Comparison of ENCODE assay signal across 18 cellular contexts in genomic region chr17:57326764-57327163, GRCh38.
DNase-seq lines count a peak whose midpoint lies in the region; ATAC-seq and TF ChIP-seq lines count a peak whose summit lies in the region.
"Had no signal": no experiment of that assay in that cellular context is flagged by ENCODE, and none has a peak within 500 bp of the region (broad histone marks: within the 10 kb centered on the region; RNA-seq: fewer than 3 reads in every experiment).

No MANE protein-coding gene starts in this region.

- H3K9me3 ChIP-seq in CD8-positive, alpha-beta T cell (ENCODE audit: low read length): no peaks in the 10 kb centered on the region
- H3K9me3 ChIP-seq in osteoblast (ENCODE audit: low read depth, low read length): no peaks in the 10 kb centered on the region
- H3K9me3 ChIP-seq: BE2C, HAP-1 had no signal

- no peak for DNase-seq in activated CD4-positive, alpha-beta T cell treated with anti-CD3 and anti-CD28 coated beads for 36 hours
- DNase-seq in activated CD4-positive, alpha-beta T cell treated with anti-CD3 and anti-CD28 coated beads, Interleukin-2, amount 10 ng/mL, durations not matched to agents 7 days and 5 days: no peak
- no peak for DNase-seq in CD8-positive, alpha-beta T cell
- no peak for DNase-seq in activated T-helper 1 cell treated with anti-CD3 and anti-CD28 coated beads, Interleukin-12 subunit alpha, Interleukin-12 subunit beta, Interleukin-2, Interleukin-4 antibody, amounts not matched to agents 30 ng/mL and 10 ng/mL and 1 ng/mL, durations not matched to agents 14 hours and 24 hours and 36 hours (ENCODE audit: low spot score)
- peak; percentile 32 for DNase-seq in myocyte (ENCODE audit: low read depth)
- no peak for DNase-seq in osteoblast (ENCODE audit: insufficient read length, low spot score, missing footprints)
- DNase-seq in NCI-H1417 (lab: John Stamatoyannopoulos, UW): no peak
- no peak for DNase-seq in stimulated activated naive CD4-positive, alpha-beta T cell treated with Interleukin-2 at 50 U/mL for 16 hours (lab: John Stamatoyannopoulos, UW)
- DNase-seq: BE2C; CD4-positive, alpha-beta T cell; DMS79; KBM-7; NCI-H146; NCI-H2081; NCI-H510A treated with DMSO at 0.1 percent for 48 hours; NCI-H82 had no signal

- H4K20me1 ChIP-seq in osteoblast (ENCODE audit: insufficient read depth, low read length): no peaks in the 10 kb centered on the region

- peak; percentile 43 for ATAC-seq in activated CD4-positive, alpha-beta T cell treated with anti-CD3 and anti-CD28 coated beads for 36 hours
- no peak for ATAC-seq in CD8-positive, alpha-beta T cell

- H3K9me3 Mint-ChIP-seq in activated CD4-positive, alpha-beta T cell treated with anti-CD3 and anti-CD28 coated beads for 36 hours (ENCODE audit: low read depth): no peaks in the 10 kb centered on the region
- no peaks in the 10 kb centered on the region for H3K9me3 Mint-ChIP-seq in activated CD4-positive, alpha-beta T cell treated with anti-CD3 and anti-CD28 coated beads, Interleukin-2, amount 10 ng/mL, durations not matched to agents 7 days and 5 days
- no peaks in the 10 kb centered on the region for H3K9me3 Mint-ChIP-seq in CD8-positive, alpha-beta T cell
- H3K9me3 Mint-ChIP-seq in activated T-helper 1 cell treated with anti-CD3 and anti-CD28 coated beads, Interleukin-12 subunit alpha, Interleukin-12 subunit beta, Interleukin-2, Interleukin-4 antibody, amounts not matched to agents 30 ng/mL and 10 ng/mL and 1 ng/mL, durations not matched to agents 14 hours and 24 hours and 36 hours: no peaks in the 10 kb centered on the region
- H3K9me3 Mint-ChIP-seq: CD4-positive, alpha-beta T cell had no signal

- POLR2A ChIA-PET in activated CD4-positive, alpha-beta T cell treated with anti-CD3 and anti-CD28 coated beads for 36 hours (lab: Charles Lee): interaction anchor here (0.7 kb wide), 1 partner anchor 68 kb away, joined by 3 read pairs; no protein-coding TSS in a partner anchor
- POLR2A ChIA-PET in activated CD4-positive, alpha-beta T cell treated with anti-CD3 and anti-CD28 coated beads, Interleukin-2, amount 10 ng/mL, durations not matched to agents 7 days and 5 days (lab: Charles Lee): interaction anchor here (0.8 kb wide), 1 partner anchor 144 kb away, joined by 3 read pairs; no protein-coding TSS in a partner anchor
- POLR2A ChIA-PET in CD8-positive, alpha-beta T cell (lab: Charles Lee): no interaction called here

- no peak overlapping the region for H3K4me2 ChIP-seq in osteoblast (ENCODE audit: insufficient read depth, low read length)

- H2AFZ ChIP-seq in osteoblast (ENCODE audit: low read length): no peak overlapping the region

- H3K27me3 ChIP-seq in CD8-positive, alpha-beta T cell (ENCODE audit: insufficient read depth, low read length): no peaks in the 10 kb centered on the region
- no peaks in the 10 kb centered on the region for H3K27me3 ChIP-seq in osteoblast (ENCODE audit: insufficient read depth, low read length)
- H3K27me3 ChIP-seq: BE2C had no signal

- H3K27ac ChIP-seq in CD8-positive, alpha-beta T cell (ENCODE audit: low read depth, low read length): no peak overlapping the region
- H3K27ac ChIP-seq in osteoblast (ENCODE audit: low read depth, low read length): no peak overlapping the region
- H3K27ac ChIP-seq: 22Rv1 had no signal

- H3K79me2 ChIP-seq in osteoblast (ENCODE audit: insufficient read depth, low read length): no peaks in the 10 kb centered on the region

- H3K4me1 ChIP-seq in CD8-positive, alpha-beta T cell (ENCODE audit: insufficient read depth, low read length): no peaks in the 10 kb centered on the region
- no peaks in the 10 kb centered on the region for H3K4me1 ChIP-seq in osteoblast (ENCODE audit: insufficient read depth, low read length)

- TF ChIP-seq CTCF in CD8-positive, alpha-beta T cell (IDR thresholded peaks at IDR 0.05): no peak
- TF ChIP-seq CTCF in osteoblast (IDR thresholded peaks at IDR 0.05; ENCODE audit: extremely low read depth, low read depth, low read length): no peak

- intact Hi-C loops in activated CD4-positive, alpha-beta T cell treated with anti-CD3 and anti-CD28 coated beads for 36 hours (cut with DNase I, micrococcal nuclease): no loop called here
- intact Hi-C loops in CD8-positive, alpha-beta T cell (cut with DNase I, micrococcal nuclease): no loop called here
- intact Hi-C loops in activated T-helper 1 cell treated with anti-CD3 and anti-CD28 coated beads, Interleukin-12 subunit alpha, Interleukin-12 subunit beta, Interleukin-2, Interleukin-4 antibody, amounts not matched to agents 30 ng/mL and 10 ng/mL and 1 ng/mL, durations not matched to agents 14 hours and 24 hours and 36 hours (cut with micrococcal nuclease): no loop called here

- H3K4me3 Mint-ChIP-seq in activated CD4-positive, alpha-beta T cell treated with anti-CD3 and anti-CD28 coated beads for 36 hours: no peak overlapping the region
- no peak overlapping the region for H3K4me3 Mint-ChIP-seq in activated CD4-positive, alpha-beta T cell treated with anti-CD3 and anti-CD28 coated beads, Interleukin-2, amount 10 ng/mL, durations not matched to agents 7 days and 5 days
- no peak overlapping the region for H3K4me3 Mint-ChIP-seq in CD8-positive, alpha-beta T cell
- no peak overlapping the region for H3K4me3 Mint-ChIP-seq in activated T-helper 1 cell treated with anti-CD3 and anti-CD28 coated beads, Interleukin-12 subunit alpha, Interleukin-12 subunit beta, Interleukin-2, Interleukin-4 antibody, amounts not matched to agents 30 ng/mL and 10 ng/mL and 1 ng/mL, durations not matched to agents 14 hours and 24 hours and 36 hours
- H3K4me3 Mint-ChIP-seq: CD4-positive, alpha-beta T cell had no signal

- no peaks in the 10 kb centered on the region for H3K27me3 Mint-ChIP-seq in activated CD4-positive, alpha-beta T cell treated with anti-CD3 and anti-CD28 coated beads for 36 hours
- no peaks in the 10 kb centered on the region for H3K27me3 Mint-ChIP-seq in activated CD4-positive, alpha-beta T cell treated with anti-CD3 and anti-CD28 coated beads, Interleukin-2, amount 10 ng/mL, durations not matched to agents 7 days and 5 days
- no peaks in the 10 kb centered on the region for H3K27me3 Mint-ChIP-seq in CD8-positive, alpha-beta T cell (ENCODE audit: low read depth)
- H3K27me3 Mint-ChIP-seq in activated T-helper 1 cell treated with anti-CD3 and anti-CD28 coated beads, Interleukin-12 subunit alpha, Interleukin-12 subunit beta, Interleukin-2, Interleukin-4 antibody, amounts not matched to agents 30 ng/mL and 10 ng/mL and 1 ng/mL, durations not matched to agents 14 hours and 24 hours and 36 hours (ENCODE audit: insufficient read depth): no peaks in the 10 kb centered on the region
- H3K27me3 Mint-ChIP-seq: CD4-positive, alpha-beta T cell had no signal

- no peak overlapping the region for H3K4me3 ChIP-seq in CD8-positive, alpha-beta T cell (ENCODE audit: low read depth, low read length)
- H3K4me3 ChIP-seq in osteoblast (ENCODE audit: insufficient read depth, low read length): no peak overlapping the region
- H3K4me3 ChIP-seq: HAP-1 had no signal

- CTCF ChIA-PET in activated CD4-positive, alpha-beta T cell treated with anti-CD3 and anti-CD28 coated beads for 36 hours (lab: Charles Lee): interaction anchor here (0.6 kb wide), 1 partner anchor 94 kb away, joined by 4 read pairs; no protein-coding TSS in a partner anchor
- CTCF ChIA-PET in activated CD4-positive, alpha-beta T cell treated with anti-CD3 and anti-CD28 coated beads, Interleukin-2, amount 10 ng/mL, durations not matched to agents 7 days and 5 days (lab: Charles Lee): no interaction called here
- CTCF ChIA-PET in CD8-positive, alpha-beta T cell (lab: Charles Lee): interaction anchor here (1.8 kb wide), 1 partner anchor 84 kb away, joined by 6 read pairs; no protein-coding TSS in a partner anchor

- H3K4me1 Mint-ChIP-seq in activated CD4-positive, alpha-beta T cell treated with anti-CD3 and anti-CD28 coated beads for 36 hours: peaks cover 38% of the 10 kb centered on the region
- H3K4me1 Mint-ChIP-seq in activated CD4-positive, alpha-beta T cell treated with anti-CD3 and anti-CD28 coated beads, Interleukin-2, amount 10 ng/mL, durations not matched to agents 7 days and 5 days: peaks cover 11% of the 10 kb centered on the region
- peaks cover 38% of the 10 kb centered on the region for H3K4me1 Mint-ChIP-seq in CD8-positive, alpha-beta T cell (ENCODE audit: low read depth)
- H3K4me1 Mint-ChIP-seq in activated T-helper 1 cell treated with anti-CD3 and anti-CD28 coated beads, Interleukin-12 subunit alpha, Interleukin-12 subunit beta, Interleukin-2, Interleukin-4 antibody, amounts not matched to agents 30 ng/mL and 10 ng/mL and 1 ng/mL, durations not matched to agents 14 hours and 24 hours and 36 hours (ENCODE audit: low read depth): peaks cover 57% of the 10 kb centered on the region

- H3K27ac Mint-ChIP-seq in activated CD4-positive, alpha-beta T cell treated with anti-CD3 and anti-CD28 coated beads for 36 hours: no peak overlapping the region
- H3K27ac Mint-ChIP-seq in activated CD4-positive, alpha-beta T cell treated with anti-CD3 and anti-CD28 coated beads, Interleukin-2, amount 10 ng/mL, durations not matched to agents 7 days and 5 days: no peak overlapping the region
- H3K27ac Mint-ChIP-seq in CD8-positive, alpha-beta T cell: peak overlapping the region; percentile 6
- peak overlapping the region; percentile 32 for H3K27ac Mint-ChIP-seq in activated T-helper 1 cell treated with anti-CD3 and anti-CD28 coated beads, Interleukin-12 subunit alpha, Interleukin-12 subunit beta, Interleukin-2, Interleukin-4 antibody, amounts not matched to agents 30 ng/mL and 10 ng/mL and 1 ng/mL, durations not matched to agents 14 hours and 24 hours and 36 hours
- H3K27ac Mint-ChIP-seq: CD4-positive, alpha-beta T cell had no signal

- no peaks in the 10 kb centered on the region for H3K36me3 ChIP-seq in CD8-positive, alpha-beta T cell (ENCODE audit: insufficient read depth, low read length)
- no peaks in the 10 kb centered on the region for H3K36me3 ChIP-seq in osteoblast (ENCODE audit: insufficient read depth, low read length)

- H3K36me3 Mint-ChIP-seq in activated CD4-positive, alpha-beta T cell treated with anti-CD3 and anti-CD28 coated beads for 36 hours (ENCODE audit: low read depth): peaks cover 12% of the 10 kb centered on the region
- H3K36me3 Mint-ChIP-seq in activated CD4-positive, alpha-beta T cell treated with anti-CD3 and anti-CD28 coated beads, Interleukin-2, amount 10 ng/mL, durations not matched to agents 7 days and 5 days (ENCODE audit: low read depth): peaks cover 15% of the 10 kb centered on the region
- H3K36me3 Mint-ChIP-seq in CD8-positive, alpha-beta T cell: peaks cover 40% of the 10 kb centered on the region
- H3K36me3 Mint-ChIP-seq in activated T-helper 1 cell treated with anti-CD3 and anti-CD28 coated beads, Interleukin-12 subunit alpha, Interleukin-12 subunit beta, Interleukin-2, Interleukin-4 antibody, amounts not matched to agents 30 ng/mL and 10 ng/mL and 1 ng/mL, durations not matched to agents 14 hours and 24 hours and 36 hours (ENCODE audit: low read depth): peaks cover 39% of the 10 kb centered on the region

Comparison
In these comparisons a context has a peak if more than half of its experiments do, and no peak if none do; other contexts are left out.
1. H3K27ac Mint-ChIP-seq: peak in CD8-positive, alpha-beta T cell (single experiment) and activated T-helper 1 cell treated with anti-CD3 and anti-CD28 coated beads, Interleukin-12 subunit alpha, Interleukin-12 subunit beta, Interleukin-2, Interleukin-4 antibody, amounts not matched to agents 30 ng/mL and 10 ng/mL and 1 ng/mL, durations not matched to agents 14 hours and 24 hours and 36 hours (single experiment); none in activated CD4-positive, alpha-beta T cell treated with anti-CD3 and anti-CD28 coated beads for 36 hours (single experiment) and activated CD4-positive, alpha-beta T cell treated with anti-CD3 and anti-CD28 coated beads, Interleukin-2, amount 10 ng/mL, durations not matched to agents 7 days and 5 days (single experiment).